ENCODE assay signal across 8 cellular contexts in the genomic region with DNA sequence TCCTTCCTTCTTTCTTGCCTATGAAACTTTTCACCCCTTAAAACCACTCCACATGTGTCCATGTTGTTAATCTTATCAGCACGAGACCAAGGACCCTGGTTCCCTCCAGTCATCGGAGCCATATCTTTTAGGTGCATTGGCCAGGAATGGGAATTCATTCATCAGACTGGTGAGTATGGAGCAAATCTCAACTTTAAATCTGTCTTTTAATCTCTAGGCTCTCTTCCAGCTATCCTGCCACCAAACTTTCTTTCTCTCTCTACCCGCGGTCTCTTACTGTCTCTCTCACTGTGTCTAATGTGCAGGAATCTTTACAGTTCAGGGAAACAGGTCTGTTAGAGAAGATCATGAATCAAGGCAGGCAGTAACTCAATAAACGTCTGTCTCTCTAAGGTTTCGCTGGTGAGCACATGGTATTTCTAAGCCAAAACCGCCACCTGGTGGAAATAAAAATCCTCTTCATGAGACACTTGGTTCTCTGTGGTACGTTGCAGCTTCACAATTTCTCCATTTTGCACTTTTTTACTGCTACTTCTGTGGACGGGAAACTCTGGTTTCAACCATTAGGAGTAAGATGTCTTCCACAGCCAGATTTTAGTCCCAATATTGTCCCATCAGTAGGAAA. TPM values are rescaled to one million over a fixed set of nuclear protein-coding genes. Genes with fewer than 3 reads are reported as not detected.
DNase-seq lines count a peak whose midpoint lies in the region; ATAC-seq, FAIRE-seq and TF ChIP-seq lines count a peak whose summit lies in the region.

No MANE protein-coding gene starts in this region.

- no peak overlapping the region for H3K4me3 Mint-ChIP-seq in neural progenitor cell

- no peak overlapping the region for H3K4me3 ChIP-seq in BLaER1 treated with 17β-estradiol and CSF1 and Interleukin-3, amounts not matched to agents 10 nM and 100 nM
- H3K4me3 ChIP-seq in esophagus squamous epithelium: no peak overlapping the region
- H3K4me3 ChIP-seq in neural progenitor cell: no peak overlapping the region

- H3K4me1 ChIP-seq in BLaER1 treated with 17β-estradiol and CSF1 and Interleukin-3, amounts not matched to agents 10 nM and 100 nM: peaks cover 15 to 23% (median 19%) of the 10 kb centered on the region in 10 experiments
- H3K4me1 ChIP-seq in esophagus squamous epithelium (no peaks in the 10 kb centered on the region), neural progenitor cell (no peaks in the 10 kb centered on the region)

- no peaks in the 10 kb centered on the region for H3K27me3 ChIP-seq in BLaER1 treated with 17β-estradiol and CSF1 and Interleukin-3, amounts not matched to agents 10 nM and 100 nM
- peaks cover 0 to 21% (median 0%) of the 10 kb centered on the region in 4 donors for H3K27me3 ChIP-seq in esophagus squamous epithelium
- H3K27me3 ChIP-seq in neural progenitor cell: no peaks in the 10 kb centered on the region

- peak overlapping the region; percentile 56 for H2AFZ ChIP-seq in neural progenitor cell (replicated peaks)

- H3K9me3 ChIP-seq in BLaER1 treated with 17β-estradiol and CSF1 and Interleukin-3, amounts not matched to agents 10 nM and 100 nM (replicated peaks in 1 of 11): peaks cover 0 to 3% (median 0%) of the 10 kb centered on the region in 11 experiments; a peak in 1 of 22 replicates
- no peaks in the 10 kb centered on the region for H3K9me3 ChIP-seq in esophagus squamous epithelium
- no peaks in the 10 kb centered on the region for H3K9me3 ChIP-seq in neural progenitor cell (ENCODE audit: low read depth)

- no peaks in the 10 kb centered on the region for H3F3A ChIP-seq in neural progenitor cell (ENCODE audit: low read depth)

- intact Hi-C loops in esophagus squamous epithelium (cut with DNase I): loop anchor here (5.0 kb wide), 1 partner anchor 120 kb away; no protein-coding TSS in a partner anchor

- H3K4me2 ChIP-seq in BLaER1 treated with 17β-estradiol and CSF1 and Interleukin-3, amounts not matched to agents 10 nM and 100 nM: peak overlapping the region in 6 of 11 experiments; percentile 4 to 65 (median 28); a peak in 6 of 22 replicates
- no peak overlapping the region for H3K4me2 ChIP-seq in neural progenitor cell

- 9 to 14% methylated on average over 9 of the region's 9 CpGs for WGBS in esophagus squamous epithelium, 2 donors

- H3K79me2 ChIP-seq in neural progenitor cell (ENCODE audit: low read depth): no peaks in the 10 kb centered on the region

- peak; percentile 92 for FAIRE-seq in GM19239 (lab: Jason Lieb, UNC)

- H3K27ac Mint-ChIP-seq in neural progenitor cell: no peak overlapping the region

- DNase-seq in GM19239 (ENCODE audit: insufficient read length, low spot score): no peak
- peak; percentile 62 for DNase-seq in NCI-H460 (ENCODE audit: extremely low read depth, low read depth)
- DNase-seq in activated CD4-positive, alpha-beta T cell treated with anti-CD3 and anti-CD28 coated beads for 1 hour: peak; percentile 18
- no peak for DNase-seq in esophagus squamous epithelium (lab: John Stamatoyannopoulos, UW)
- peak; percentile 78 for DNase-seq in neural progenitor cell (ENCODE audit: low spot score)

- H3K36me3 Mint-ChIP-seq in neural progenitor cell: no peaks in the 10 kb centered on the region

- no peaks in the 10 kb centered on the region for H4K20me1 ChIP-seq in BLaER1 treated with 17β-estradiol and CSF1 and Interleukin-3, amounts not matched to agents 10 nM and 100 nM
- H4K20me1 ChIP-seq in neural progenitor cell (ENCODE audit: low read depth): no peaks in the 10 kb centered on the region

- H3K27me3 Mint-ChIP-seq in neural progenitor cell (ENCODE audit: insufficient read depth, low read depth): peaks cover 4% of the 10 kb centered on the region

- peak overlapping the region in 2 of 11 experiments; percentile 14 to 42; a peak in 1 of 22 replicates for H3K9ac ChIP-seq in BLaER1 treated with 17β-estradiol and CSF1 and Interleukin-3, amounts not matched to agents 10 nM and 100 nM
- no peak overlapping the region for H3K9ac ChIP-seq in neural progenitor cell

- TF ChIP-seq CTCF in esophagus squamous epithelium (IDR thresholded peaks at IDR 0.05): peak; percentile 40 to 67 (median 50)
- peak; percentile 73 for TF ChIP-seq CTCF in neural progenitor cell (IDR thresholded peaks at IDR 0.05)

- no peaks in the 10 kb centered on the region for H3K4me1 Mint-ChIP-seq in neural progenitor cell

- no peak for TF ChIP-seq POLR2A in esophagus squamous epithelium (IDR thresholded peaks at IDR 0.05)

- ATAC-seq in GM21360 (IDR thresholded peaks at IDR 0.05; ENCODE audit: unreplicated experiment) (no peak), GM19467 (IDR thresholded peaks at IDR 0.05; ENCODE audit: unreplicated experiment) (no peak)

- H3K36me3 ChIP-seq in BLaER1 treated with 17β-estradiol and CSF1 and Interleukin-3, amounts not matched to agents 10 nM and 100 nM: no peaks in the 10 kb centered on the region
- no peaks in the 10 kb centered on the region for H3K36me3 ChIP-seq in esophagus squamous epithelium
- H3K36me3 ChIP-seq in neural progenitor cell: no peaks in the 10 kb centered on the region

- peaks cover under 1% of the 10 kb centered on the region for H3K9me3 Mint-ChIP-seq in neural progenitor cell

- no peak overlapping the region for H3K27ac ChIP-seq in BLaER1 treated with 17β-estradiol and CSF1 and Interleukin-3, amounts not matched to agents 10 nM and 100 nM
- H3K27ac ChIP-seq in esophagus squamous epithelium (no peak overlapping the region), neural progenitor cell (no peak overlapping the region)

RNA-seq across cellular contexts. Expression of gene LGALS16, which starts 16.1 kb away (rescaled TPM):
- not detected in 2 replicates for total RNA-seq in NCI-H460 (2014; rRNA removed; shearing (Covaris generic))
- not detected in 2 replicates for polyA plus RNA-seq in NCI-H460 (2014; cell fraction: nucleus; rRNA removed)
- not detected for total RNA-seq in esophagus squamous epithelium
- total RNA-seq in neural progenitor cell (ENCODE audit: low replicate concordance): not detected in 2 replicates

RNA-seq across cellular contexts. Expression of gene LGALS14, which starts 32.4 kb away (rescaled TPM):
- total RNA-seq in NCI-H460 (2014; rRNA removed; shearing (Covaris generic)): not detected in 2 replicates
- not detected in 2 replicates for polyA plus RNA-seq in NCI-H460 (2014; cell fraction: nucleus; rRNA removed)
- total RNA-seq in esophagus squamous epithelium (not detected), neural progenitor cell (ENCODE audit: low replicate concordance) (not detected in 2 replicates)

Comparison
In these comparisons a context has a peak if more than half of its experiments do, and no peak if none do; other contexts are left out.
1. DNase-seq: peak in NCI-H460 (single experiment), activated CD4-positive, alpha-beta T cell treated with anti-CD3 and anti-CD28 coated beads for 1 hour (single experiment) and neural progenitor cell (single experiment); none in GM19239 (single experiment) and esophagus squamous epithelium (single experiment).